In the genomic region with DNA sequence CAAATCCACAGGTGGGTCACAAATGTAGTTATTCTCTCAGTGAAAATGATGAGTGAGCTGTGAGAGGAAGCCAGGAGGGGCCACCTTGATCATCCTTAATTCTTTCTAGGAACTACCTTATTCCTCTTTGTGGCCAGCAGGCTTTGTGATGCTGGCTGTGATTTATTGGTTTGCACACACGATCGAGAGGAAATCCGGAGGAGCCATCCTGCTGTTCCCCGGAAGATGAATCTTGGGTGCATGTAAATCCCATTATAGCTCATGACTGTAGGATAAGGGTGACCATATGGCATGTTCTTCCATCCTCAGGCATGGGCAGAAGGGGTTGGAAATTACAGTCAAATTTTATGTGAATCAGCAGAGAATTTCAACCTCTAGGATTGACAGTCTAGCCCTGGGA, we compare ENCODE assay signal across 17 cellular contexts.
"Had no signal": no experiment of that assay in that cellular context is flagged by ENCODE, and none has a peak within 500 bp of the region (broad histone marks: within the 10 kb centered on the region; RNA-seq: fewer than 3 reads in every experiment).

No MANE protein-coding gene starts in this region.

- H3K4me1 Mint-ChIP-seq: nephron progenitor cell; stimulated activated effector memory CD8-positive, alpha-beta T cell treated with anti-CD3 and anti-CD28 coated beads, Interleukin-12 subunit alpha, Interleukin-12 subunit beta, amount 100 ng/mL, for 72 hours had no signal

- DNase-seq: cortex of kidney; effector CD4-positive, alpha-beta T cell; head of caudate nucleus; naive thymus-derived CD8-positive, alpha-beta T cell; nephron progenitor cell; nucleus accumbens; sigmoid colon; stimulated activated CD4-positive, alpha-beta T cell treated with anti-CD3 and anti-CD28 coated beads, Interleukin-2, amount 100 ng/mL, for 24 hours; stimulated activated CD4-positive, alpha-beta T cell treated with anti-CD3 and anti-CD28 coated beads, Interleukin-4, amount 100 ng/mL, for 24 hours; stimulated activated naive CD4-positive, alpha-beta T cell treated with Interleukin-2 at 50 U/mL for 16 hours; upper lobe of left lung had no signal

- H3K4me3 ChIP-seq: prostate gland, right atrium auricular region, sigmoid colon, thoracic aorta, tibial nerve, upper lobe of left lung had no signal

- H3K36me3 Mint-ChIP-seq: stimulated activated effector memory CD8-positive, alpha-beta T cell treated with anti-CD3 and anti-CD28 coated beads, Interleukin-12 subunit alpha, Interleukin-12 subunit beta, amount 100 ng/mL, for 72 hours had no signal

- ATAC-seq: left lobe of liver; naive thymus-derived CD8-positive, alpha-beta T cell; stimulated activated effector memory CD8-positive, alpha-beta T cell treated with anti-CD3 and anti-CD28 coated beads, Interleukin-12 subunit alpha, Interleukin-12 subunit beta, amount 100 ng/mL, for 72 hours had no signal

- H3K9me3 ChIP-seq: prostate gland, sigmoid colon, thoracic aorta, tibial nerve, upper lobe of left lung had no signal

- H3K27me3 ChIP-seq: right atrium auricular region, sigmoid colon, tibial nerve, upper lobe of left lung had no signal

- H3K27me3 Mint-ChIP-seq: naive thymus-derived CD8-positive, alpha-beta T cell had no signal

- H3K4me3 Mint-ChIP-seq: nephron progenitor cell; stimulated activated effector memory CD8-positive, alpha-beta T cell treated with anti-CD3 and anti-CD28 coated beads, Interleukin-12 subunit alpha, Interleukin-12 subunit beta, amount 100 ng/mL, for 72 hours had no signal

- H3K27ac Mint-ChIP-seq: nephron progenitor cell; stimulated activated effector memory CD8-positive, alpha-beta T cell treated with anti-CD3 and anti-CD28 coated beads, Interleukin-12 subunit alpha, Interleukin-12 subunit beta, amount 100 ng/mL, for 72 hours had no signal

- H3K27ac ChIP-seq: prostate gland, right atrium auricular region, sigmoid colon, thoracic aorta, tibial nerve, upper lobe of left lung had no signal

- H3K4me1 ChIP-seq: prostate gland, upper lobe of left lung had no signal

- H3K36me3 ChIP-seq: prostate gland, right atrium auricular region, sigmoid colon, tibial nerve, upper lobe of left lung had no signal
